ENCODE assay signal across 23 cellular contexts in the genomic region with DNA sequence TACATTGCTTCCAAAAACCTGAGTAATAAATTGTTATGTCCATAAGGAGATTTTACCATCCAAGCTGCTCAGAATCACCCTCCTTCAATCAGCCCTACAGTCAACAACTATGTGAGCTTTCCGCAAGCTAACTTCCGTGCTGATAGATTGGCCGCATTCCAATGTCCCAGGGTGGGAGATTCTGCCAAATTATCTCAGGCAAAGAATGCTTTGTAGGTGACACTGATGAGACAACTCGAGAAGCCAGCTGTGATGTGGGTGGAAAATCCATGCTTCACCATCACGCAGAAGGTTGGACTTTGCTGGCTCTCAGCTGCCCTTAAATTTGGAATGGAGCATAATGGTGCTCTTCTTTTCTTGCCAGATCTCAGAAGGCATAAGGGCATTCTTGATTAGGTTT. TPM values are rescaled to one million over a fixed set of nuclear protein-coding genes. Genes with fewer than 3 reads are reported as not detected.
DNase-seq lines count a peak whose midpoint lies in the region; ATAC-seq and TF ChIP-seq lines count a peak whose summit lies in the region.
"Had no signal": no experiment of that assay in that cellular context is flagged by ENCODE, and none has a peak within 500 bp of the region (broad histone marks: within the 10 kb centered on the region; RNA-seq: fewer than 3 reads in every experiment).

No MANE protein-coding gene starts in this region.

- no CpG with 5 or more reads among the region's 5 CpGs for WGBS in iPS DF 6.9 (ENCODE audit: insufficient coverage, insufficient read length)

- H3K27me3 ChIP-seq in cardiac muscle cell (no peaks in the 10 kb centered on the region), NT2/D1 (ENCODE audit: insufficient read depth, insufficient read length) (no peaks in the 10 kb centered on the region), iPS DF 6.9 (ENCODE audit: control insufficient read depth, insufficient read depth, low read length) (no peaks in the 10 kb centered on the region)
- H3K27me3 ChIP-seq: MG63 had no signal

- DNase-seq in cardiac muscle cell (ENCODE audit: low read depth in 1 of 2, low spot score in 1 of 2) (peak in 1 of 2 donors; percentile 61), Right ventricle myocardium inferior (ENCODE audit: missing footprints) (no peak), NT2/D1 (ENCODE audit: low read depth, low spot score) (peak; percentile 6), iPS DF 6.9 (ENCODE audit: low read depth, low spot score) (peak; percentile 13), superior temporal gyrus (ENCODE audit: extremely low spot score) (peak; percentile 46), NCI-H1930 (lab: John Stamatoyannopoulos, UW) (no peak), progenitor cell of endocrine pancreas (ENCODE audit: low spot score, unreplicated experiment) (no peak)
- DNase-seq in activated CD8-positive, alpha-beta memory T cell treated with anti-CD3 and anti-CD28 coated beads, Interleukin-2, amount 50 U/mL, for 48 hours = no peak
- DNase-seq: 8988T; C1 segment of cervical spinal cord; CD8-positive, alpha-beta T cell; MG63; NCI-H1048; NCI-H1436 treated with DMSO at 0.1 percent for 48 hours; NCI-H2081; NCI-H2171; NCI-H345; NCI-H526; Right ventricle myocardium superior had no signal

- H3K36me3 Mint-ChIP-seq in progenitor cell of endocrine pancreas (ENCODE audit: insufficient read depth) = no peaks in the 10 kb centered on the region
- H3K36me3 Mint-ChIP-seq: CD8-positive, alpha-beta T cell had no signal

- H3K27ac Mint-ChIP-seq in progenitor cell of endocrine pancreas = no peak overlapping the region
- H3K27ac Mint-ChIP-seq: CD8-positive, alpha-beta T cell had no signal

- H3K4me3 ChIP-seq in cardiac muscle cell (no peak overlapping the region), NT2/D1 (ENCODE audit: insufficient read length, low read depth) (no peak overlapping the region), iPS DF 6.9 (ENCODE audit: low read length) (no peak overlapping the region)
- H3K4me3 ChIP-seq: HAP-1, K562, MG63 had no signal

- peak overlapping the region; percentile 54 for H3K27ac ChIP-seq in cardiac muscle cell
- H3K27ac ChIP-seq in iPS DF 6.9 (ENCODE audit: low read length) = no peak overlapping the region

- H3K4me1 ChIP-seq in cardiac muscle cell (ENCODE audit: low read depth) = peaks cover 6% of the 10 kb centered on the region
- peaks cover 1% of the 10 kb centered on the region for H3K4me1 ChIP-seq in NT2/D1 (ENCODE audit: insufficient read depth, insufficient read length)
- H3K4me1 ChIP-seq in iPS DF 6.9 (ENCODE audit: control insufficient read depth, insufficient read depth, low read length) = peaks cover 3% of the 10 kb centered on the region; the same call in 1 of the 2 replicates
- H3K4me1 ChIP-seq: HAP-1 had no signal

- H3K36me3 ChIP-seq in cardiac muscle cell (no peaks in the 10 kb centered on the region), NT2/D1 (ENCODE audit: insufficient read depth, insufficient read length, low read length) (no peaks in the 10 kb centered on the region), iPS DF 6.9 (ENCODE audit: control insufficient read depth, insufficient read depth, low read length) (no peaks in the 10 kb centered on the region)
- H3K36me3 ChIP-seq: HAP-1, MG63 had no signal

- intact Hi-C loops in Right ventricle myocardium inferior (cut with DNase I) = no loop called here

- no peak overlapping the region for H3K4me3 Mint-ChIP-seq in progenitor cell of endocrine pancreas (ENCODE audit: low read depth)
- H3K4me3 Mint-ChIP-seq: CD8-positive, alpha-beta T cell had no signal

- no peak for ATAC-seq in Right ventricle myocardium inferior
- ATAC-seq: CD8-positive, alpha-beta T cell; HepG2; K562 had no signal

- H3K9me3 ChIP-seq in cardiac muscle cell (ENCODE audit: low read depth) = no peaks in the 10 kb centered on the region
- H3K9me3 ChIP-seq in NT2/D1 (ENCODE audit: insufficient read depth, low read length) = no peaks in the 10 kb centered on the region
- no peaks in the 10 kb centered on the region for H3K9me3 ChIP-seq in iPS DF 6.9 (ENCODE audit: control insufficient read depth, insufficient read depth, low read length)
- H3K9me3 ChIP-seq: HAP-1, MG63 had no signal

- no peaks in the 10 kb centered on the region for H3K27me3 Mint-ChIP-seq in progenitor cell of endocrine pancreas

- peaks cover 5% of the 10 kb centered on the region for H3K9me3 Mint-ChIP-seq in progenitor cell of endocrine pancreas (ENCODE audit: low read depth)

- H3K4me1 Mint-ChIP-seq in progenitor cell of endocrine pancreas (ENCODE audit: low read depth) = peaks cover 6% of the 10 kb centered on the region

- no peak for TF ChIP-seq CTCF in cardiac muscle cell (IDR thresholded peaks at IDR 0.05; ENCODE audit: low read depth, low read length)
- TF ChIP-seq CTCF in progenitor cell of endocrine pancreas (IDR thresholded peaks at IDR 0.05; ENCODE audit: unreplicated experiment) = no peak

- no peak overlapping the region for H3K9ac ChIP-seq in NT2/D1 (ENCODE audit: insufficient read length, low read depth)

RNA-seq across cellular contexts. Expression of a gene that starts 44.9 kb away (rescaled TPM):
- 5.6 and 11.3 TPM in 2 replicates for total RNA-seq in cardiac muscle cell
- 5.9 and 15.6 TPM in 2 replicates for polyA plus RNA-seq in cardiac muscle cell
- total RNA-seq in Right ventricle myocardium inferior = not detected
- 0.14 and 0.24 TPM in 2 replicates for total RNA-seq in progenitor cell of endocrine pancreas
- total RNA-seq: CD8-positive, alpha-beta T cell; Daoy; HepG2; K562 had no signal
- polyA plus RNA-seq: HepG2, K562 had no signal

Comparison
In these comparisons a context has a peak if more than half of its experiments do, and no peak if none do; other contexts are left out.
1. DNase-seq: peak in NT2/D1 (single experiment), iPS DF 6.9 (single experiment) and superior temporal gyrus (single experiment); none in Right ventricle myocardium inferior (single experiment), activated CD8-positive, alpha-beta memory T cell treated with anti-CD3 and anti-CD28 coated beads, Interleukin-2, amount 50 U/mL, for 48 hours (single experiment), NCI-H1930 (0 of 2) and progenitor cell of endocrine pancreas (single experiment).